1 cellular context compared by ENCODE assay signal in genomic region chr1:205318231-205318991, GRCh38.
TF ChIP-seq lines count a peak whose summit lies in the region.

No MANE protein-coding gene starts in this region.

TF ChIP-seq in HepG2, 621 proteins besides CTCF, POLR2A, EP300 and RAD21 (continued from another document and continues in another):
- TF ChIP-seq MLXIP (CRISPR knock-in tag; IDR thresholded peaks at IDR 0.05; ENCODE audit: borderline replicate concordance) (no peak), ZNF337 (CRISPR knock-in tag; IDR thresholded peaks at IDR 0.05; ENCODE audit: borderline replicate concordance, low read depth) (no peak), AGO2 (optimal IDR thresholded peaks at IDR 0.05; ENCODE audit: low read depth, low read length) (no peak), FOSL1 (CRISPR knock-in tag; IDR thresholded peaks at IDR 0.05; ENCODE audit: borderline replicate concordance) (no peak), TCF7 (IDR thresholded peaks at IDR 0.05; ENCODE audit: low read depth) (peak; percentile 86), DRAP1 (CRISPR knock-in tag; IDR thresholded peaks at IDR 0.05) (peak; percentile 36; the same call in 1 of the 2 replicates), HDAC1 (CRISPR knock-in tag; IDR thresholded peaks at IDR 0.05) (peak; percentile 47; the same call in 1 of the 2 replicates), FUBP1 (CRISPR knock-in tag; IDR thresholded peaks at IDR 0.05; ENCODE audit: borderline replicate concordance) (no peak), CEBPB (IDR thresholded peaks at IDR 0.05; ENCODE audit: borderline replicate concordance, low read depth, low read length) (no peak), CEBPG (CRISPR knock-in tag; IDR thresholded peaks at IDR 0.05) (no peak), AGO1 (IDR thresholded peaks at IDR 0.05; ENCODE audit: low read depth, low read length, poor library complexity, severe bottlenecking) (no peak), XRCC5 (optimal IDR thresholded peaks at IDR 0.05; ENCODE audit: low read length) (no peak), REXO4 (CRISPR knock-in tag; IDR thresholded peaks at IDR 0.05; ENCODE audit: borderline replicate concordance) (no peak), STAG1 (CRISPR knock-in tag; IDR thresholded peaks at IDR 0.05) (no peak), FOXA1 (IDR thresholded peaks at IDR 0.05) (0 out of 2 replicates have a peak, but pooled peaks have one; percentile 13), FOXA1 (CRISPR knock-in tag; IDR thresholded peaks at IDR 0.05) (peak; percentile 79), REPIN1 (CRISPR knock-in tag; IDR thresholded peaks at IDR 0.05; ENCODE audit: borderline replicate concordance, low read depth) (no peak), NCOR1 (IDR thresholded peaks at IDR 0.05; ENCODE audit: borderline replicate concordance, low read length) (no peak), FOXM1 (CRISPR knock-in tag; IDR thresholded peaks at IDR 0.05) (no peak), ZNF782 (CRISPR knock-in tag; IDR thresholded peaks at IDR 0.05; ENCODE audit: borderline replicate concordance) (no peak), ZNF891 (CRISPR knock-in tag; IDR thresholded peaks at IDR 0.05) (no peak), JUN (CRISPR knock-in tag; IDR thresholded peaks at IDR 0.05) (no peak), TEAD3 (CRISPR knock-in tag; optimal IDR thresholded peaks at IDR 0.05; ENCODE audit: borderline replicate concordance) (peak; percentile 88), MBD4 (IDR thresholded peaks at IDR 0.05; ENCODE audit: borderline replicate concordance, low read length) (no peak), ZNF160 (CRISPR knock-in tag; IDR thresholded peaks at IDR 0.05) (no peak), HCFC1 (IDR thresholded peaks at IDR 0.05; ENCODE audit: low read depth, low read length) (no peak), HNF1B (CRISPR knock-in tag; IDR thresholded peaks at IDR 0.05) (peak; percentile 48; the same call in 1 of the 2 replicates), FOXJ3 (CRISPR knock-in tag; IDR thresholded peaks at IDR 0.05; ENCODE audit: borderline replicate concordance) (no peak), GLMP (CRISPR knock-in tag; IDR thresholded peaks at IDR 0.05; ENCODE audit: borderline replicate concordance) (no peak), ZNF747 (CRISPR knock-in tag; IDR thresholded peaks at IDR 0.05; ENCODE audit: borderline replicate concordance) (0 out of 2 replicates have a peak, but pooled peaks have one; percentile 37), ZNF724P (CRISPR knock-in tag; IDR thresholded peaks at IDR 0.05; ENCODE audit: borderline replicate concordance) (no peak), ELF4 (CRISPR knock-in tag; IDR thresholded peaks at IDR 0.05; ENCODE audit: borderline replicate concordance) (no peak), ZGPAT (CRISPR knock-in tag; IDR thresholded peaks at IDR 0.05) (0 out of 2 replicates have a peak, but pooled peaks have one; percentile 19), ZNF367 (CRISPR knock-in tag; IDR thresholded peaks at IDR 0.05; ENCODE audit: borderline replicate concordance) (no peak), ZNF644 (CRISPR knock-in tag; IDR thresholded peaks at IDR 0.05; ENCODE audit: low read depth) (no peak)
- TF ChIP-seq, protein P1, sequence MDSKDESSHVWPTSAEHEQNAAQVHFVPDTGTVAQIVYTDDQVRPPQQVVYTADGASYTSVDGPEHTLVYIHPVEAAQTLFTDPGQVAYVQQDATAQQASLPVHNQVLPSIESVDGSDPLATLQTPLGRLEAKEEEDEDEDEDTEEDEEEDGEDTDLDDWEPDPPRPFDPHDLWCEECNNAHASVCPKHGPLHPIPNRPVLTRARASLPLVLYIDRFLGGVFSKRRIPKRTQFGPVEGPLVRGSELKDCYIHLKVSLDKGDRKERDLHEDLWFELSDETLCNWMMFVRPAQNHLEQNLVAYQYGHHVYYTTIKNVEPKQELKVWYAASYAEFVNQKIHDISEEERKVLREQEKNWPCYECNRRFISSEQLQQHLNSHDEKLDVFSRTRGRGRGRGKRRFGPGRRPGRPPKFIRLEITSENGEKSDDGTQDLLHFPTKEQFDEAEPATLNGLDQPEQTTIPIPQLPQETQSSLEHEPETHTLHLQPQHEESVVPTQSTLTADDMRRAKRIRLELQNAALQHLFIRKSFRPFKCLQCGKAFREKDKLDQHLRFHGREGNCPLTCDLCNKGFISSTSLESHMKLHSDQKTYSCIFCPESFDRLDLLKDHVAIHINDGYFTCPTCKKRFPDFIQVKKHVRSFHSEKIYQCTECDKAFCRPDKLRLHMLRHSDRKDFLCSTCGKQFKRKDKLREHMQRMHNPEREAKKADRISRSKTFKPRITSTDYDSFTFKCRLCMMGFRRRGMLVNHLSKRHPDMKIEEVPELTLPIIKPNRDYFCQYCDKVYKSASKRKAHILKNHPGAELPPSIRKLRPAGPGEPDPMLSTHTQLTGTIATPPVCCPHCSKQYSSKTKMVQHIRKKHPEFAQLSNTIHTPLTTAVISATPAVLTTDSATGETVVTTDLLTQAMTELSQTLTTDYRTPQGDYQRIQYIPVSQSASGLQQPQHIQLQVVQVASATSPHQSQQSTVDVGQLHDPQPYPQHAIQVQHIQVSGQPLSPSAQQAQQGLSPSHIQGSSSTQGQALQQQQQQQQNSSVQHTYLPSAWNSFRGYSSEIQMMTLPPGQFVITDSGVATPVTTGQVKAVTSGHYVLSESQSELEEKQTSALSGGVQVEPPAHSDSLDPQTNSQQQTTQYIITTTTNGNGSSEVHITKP (CRISPR knock-in tag; IDR thresholded peaks at IDR 0.05; ENCODE audit: low read depth), result 0 out of 2 replicates have a peak, but pooled peaks have one; percentile 31
- TF ChIP-seq, protein P2, sequence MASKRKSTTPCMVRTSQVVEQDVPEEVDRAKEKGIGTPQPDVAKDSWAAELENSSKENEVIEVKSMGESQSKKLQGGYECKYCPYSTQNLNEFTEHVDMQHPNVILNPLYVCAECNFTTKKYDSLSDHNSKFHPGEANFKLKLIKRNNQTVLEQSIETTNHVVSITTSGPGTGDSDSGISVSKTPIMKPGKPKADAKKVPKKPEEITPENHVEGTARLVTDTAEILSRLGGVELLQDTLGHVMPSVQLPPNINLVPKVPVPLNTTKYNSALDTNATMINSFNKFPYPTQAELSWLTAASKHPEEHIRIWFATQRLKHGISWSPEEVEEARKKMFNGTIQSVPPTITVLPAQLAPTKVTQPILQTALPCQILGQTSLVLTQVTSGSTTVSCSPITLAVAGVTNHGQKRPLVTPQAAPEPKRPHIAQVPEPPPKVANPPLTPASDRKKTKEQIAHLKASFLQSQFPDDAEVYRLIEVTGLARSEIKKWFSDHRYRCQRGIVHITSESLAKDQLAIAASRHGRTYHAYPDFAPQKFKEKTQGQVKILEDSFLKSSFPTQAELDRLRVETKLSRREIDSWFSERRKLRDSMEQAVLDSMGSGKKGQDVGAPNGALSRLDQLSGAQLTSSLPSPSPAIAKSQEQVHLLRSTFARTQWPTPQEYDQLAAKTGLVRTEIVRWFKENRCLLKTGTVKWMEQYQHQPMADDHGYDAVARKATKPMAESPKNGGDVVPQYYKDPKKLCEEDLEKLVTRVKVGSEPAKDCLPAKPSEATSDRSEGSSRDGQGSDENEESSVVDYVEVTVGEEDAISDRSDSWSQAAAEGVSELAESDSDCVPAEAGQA (IDR thresholded peaks at IDR 0.05; ENCODE audit: low read depth), result no peak
- TF ChIP-seq, protein P2 (CRISPR knock-in tag; IDR thresholded peaks at IDR 0.05; ENCODE audit: borderline replicate concordance), result no peak
